8 cellular contexts compared by ENCODE assay signal in the genomic region with DNA sequence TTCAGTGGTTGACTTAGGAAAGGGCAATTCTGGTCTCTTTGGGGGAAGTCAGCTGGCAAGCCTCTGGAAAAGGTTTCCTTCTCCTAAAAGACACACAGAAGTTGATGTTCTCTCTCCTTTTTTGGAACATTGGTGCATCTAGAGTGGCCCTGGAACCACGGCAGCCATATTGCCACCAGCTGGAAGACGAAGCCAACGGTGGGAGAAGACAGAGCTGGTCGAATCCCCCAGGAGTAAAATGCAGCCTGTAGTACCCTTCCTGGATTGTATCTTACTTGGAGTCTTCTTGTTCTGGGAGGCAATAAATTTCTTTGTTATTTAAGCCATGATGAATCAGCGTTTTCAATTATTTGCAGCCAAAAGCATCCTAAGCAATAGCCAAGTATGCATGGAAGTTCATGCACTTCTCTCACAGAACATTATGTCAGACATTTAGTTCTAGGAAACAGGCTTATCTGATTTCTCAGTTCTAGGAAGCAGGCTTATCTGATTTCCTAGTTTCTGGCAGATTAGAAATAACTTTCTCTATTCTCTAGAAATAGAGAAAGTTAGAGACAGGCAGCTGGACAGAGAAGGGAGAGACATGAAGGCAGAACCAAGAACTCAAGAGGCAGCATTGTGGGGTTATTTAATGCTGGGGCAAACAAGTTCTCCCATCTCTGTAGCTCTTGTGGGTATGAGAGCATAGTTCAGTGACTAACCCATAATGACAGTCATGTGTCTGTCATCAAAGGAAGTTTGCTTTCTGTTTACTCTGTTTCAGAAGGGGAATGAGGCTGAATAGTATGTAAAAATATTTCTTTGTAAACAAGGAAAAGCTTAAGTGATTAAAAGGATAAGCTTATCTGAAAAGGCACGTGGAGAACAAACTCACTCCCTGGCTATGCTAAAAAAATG. TPM values are rescaled to one million over a fixed set of nuclear protein-coding genes. Genes with fewer than 3 reads are reported as not detected.
DNase-seq lines count a peak whose midpoint lies in the region; ATAC-seq and TF ChIP-seq lines count a peak whose summit lies in the region.

No MANE protein-coding gene starts in this region.

- no peaks in the 10 kb centered on the region for H3K27me3 ChIP-seq in effector memory CD4-positive, alpha-beta T cell (replicated peaks; ENCODE audit: control insufficient read depth, insufficient read depth, low read length, poor library complexity, severe bottlenecking)
- no peaks in the 10 kb centered on the region for H3K27me3 ChIP-seq in gastrocnemius medialis

- H3K4me3 Mint-ChIP-seq in activated CD8-positive, alpha-beta memory T cell treated with anti-CD3 and anti-CD28 coated beads, Interleukin-2, amount 10 ng/mL, durations not matched to agents 7 days and 5 days, result peak overlapping the region; percentile 11
- H3K4me3 Mint-ChIP-seq in stimulated activated naive CD8-positive, alpha-beta T cell treated with anti-CD3 and anti-CD28 coated beads, Interleukin-15, amount 100 ng/mL, for 72 hours, result peak overlapping the region; percentile 75 to 76

- H3K9me3 ChIP-seq in effector memory CD4-positive, alpha-beta T cell (ENCODE audit: control insufficient read depth, low read length), result no peaks in the 10 kb centered on the region
- no peaks in the 10 kb centered on the region for H3K9me3 ChIP-seq in gastrocnemius medialis

- no peaks in the 10 kb centered on the region for H3K9me3 Mint-ChIP-seq in activated CD8-positive, alpha-beta memory T cell treated with anti-CD3 and anti-CD28 coated beads, Interleukin-2, amount 10 ng/mL, durations not matched to agents 7 days and 5 days (ENCODE audit: low read depth)
- H3K9me3 Mint-ChIP-seq in stimulated activated naive CD8-positive, alpha-beta T cell treated with anti-CD3 and anti-CD28 coated beads, Interleukin-15, amount 100 ng/mL, for 72 hours, result no peaks in the 10 kb centered on the region

- H3K27ac Mint-ChIP-seq in activated CD8-positive, alpha-beta memory T cell treated with anti-CD3 and anti-CD28 coated beads, Interleukin-2, amount 10 ng/mL, durations not matched to agents 7 days and 5 days, result peak overlapping the region; percentile 80
- H3K27ac Mint-ChIP-seq in stimulated activated naive CD8-positive, alpha-beta T cell treated with anti-CD3 and anti-CD28 coated beads, Interleukin-15, amount 100 ng/mL, for 72 hours, result peak overlapping the region; percentile 86 to 98

- in situ Hi-C loops in gastrocnemius medialis (cut with MboI; ENCODE audit: low sequenced_read_pairs in 4 of 4), result no loop called here

- CTCF ChIA-PET in activated CD8-positive, alpha-beta memory T cell treated with anti-CD3 and anti-CD28 coated beads, Interleukin-2, amount 10 ng/mL, durations not matched to agents 7 days and 5 days (lab: Charles Lee), result interaction anchor here (0.7 to 2.0 kb wide), 10 partner anchors 12 to 420 kb away, joined by 3 to 12 read pairs (median 3); no protein-coding TSS in a partner anchor

- peaks cover 2% of the 10 kb centered on the region for H3K36me3 Mint-ChIP-seq in activated CD8-positive, alpha-beta memory T cell treated with anti-CD3 and anti-CD28 coated beads, Interleukin-2, amount 10 ng/mL, durations not matched to agents 7 days and 5 days

- no peak for DNase-seq in activated CD8-positive, alpha-beta memory T cell treated with anti-CD3 and anti-CD28 coated beads, Interleukin-2, amount 10 ng/mL, durations not matched to agents 7 days and 5 days
- DNase-seq in activated CD8-positive, alpha-beta memory T cell treated with anti-CD3 and anti-CD28 coated beads, Interleukin-2, amount 50 U/mL, for 4 hours, result no peak
- DNase-seq in NCI-H748 (lab: John Stamatoyannopoulos, UW; ENCODE audit: unreplicated experiment), result peak; percentile 26
- no peak for DNase-seq in effector memory CD4-positive, alpha-beta T cell
- peak; percentile 15 to 34 for DNase-seq in stimulated activated naive CD8-positive, alpha-beta T cell treated with anti-CD3 and anti-CD28 coated beads, Interleukin-15, amount 100 ng/mL, for 72 hours
- no peak for DNase-seq in gastrocnemius medialis
- no peak for DNase-seq in dedifferentiated amniotic fluid mesenchymal stem cell (ENCODE audit: extremely low spot score)

- no peak for TF ChIP-seq CTCF in gastrocnemius medialis (IDR thresholded peaks at IDR 0.05 in 4 of 5, conservative IDR thresholded peaks at IDR 0.05 in 1 of 5)

- no peak for TF ChIP-seq POLR2A in gastrocnemius medialis (IDR thresholded peaks at IDR 0.05)

- H3K4me1 ChIP-seq in effector memory CD4-positive, alpha-beta T cell (ENCODE audit: control insufficient read depth, insufficient read depth, low read length, poor library complexity, severe bottlenecking), result peaks cover 34% of the 10 kb centered on the region
- H3K4me1 ChIP-seq in gastrocnemius medialis, result peaks cover 0 to 7% of the 10 kb centered on the region in 2 donors

- H3K4me3 ChIP-seq in effector memory CD4-positive, alpha-beta T cell (ENCODE audit: insufficient read depth, low read depth, low read length, poor library complexity, severe bottlenecking), result peak overlapping the region; percentile 0
- no peak overlapping the region for H3K4me3 ChIP-seq in gastrocnemius medialis

- H3K4me1 Mint-ChIP-seq in activated CD8-positive, alpha-beta memory T cell treated with anti-CD3 and anti-CD28 coated beads, Interleukin-2, amount 10 ng/mL, durations not matched to agents 7 days and 5 days, result peaks cover 51% of the 10 kb centered on the region
- H3K4me1 Mint-ChIP-seq in stimulated activated naive CD8-positive, alpha-beta T cell treated with anti-CD3 and anti-CD28 coated beads, Interleukin-15, amount 100 ng/mL, for 72 hours, result peaks cover 58% of the 10 kb centered on the region

- H3K27ac ChIP-seq in effector memory CD4-positive, alpha-beta T cell (ENCODE audit: insufficient read depth, low read length, poor library complexity, severe bottlenecking), result peak overlapping the region; percentile 52
- peak overlapping the region in 1 of 4 donors; percentile 15 for H3K27ac ChIP-seq in gastrocnemius medialis

- intact Hi-C loops in gastrocnemius medialis (cut with DNase I; ENCODE audit: low total_unique reads), result no loop called here

- ATAC-seq in activated CD8-positive, alpha-beta memory T cell treated with anti-CD3 and anti-CD28 coated beads, Interleukin-2, amount 10 ng/mL, durations not matched to agents 7 days and 5 days, result peak; percentile 89
- ATAC-seq in HG02678 (IDR thresholded peaks at IDR 0.05; ENCODE audit: unreplicated experiment) (peak; percentile 68), gastrocnemius medialis (no peak)
- peak; percentile 94 for ATAC-seq in stimulated activated naive CD8-positive, alpha-beta T cell treated with anti-CD3 and anti-CD28 coated beads, Interleukin-15, amount 100 ng/mL, for 72 hours

- H3K36me3 ChIP-seq in effector memory CD4-positive, alpha-beta T cell (ENCODE audit: control insufficient read depth, insufficient read depth, low read length), result no peaks in the 10 kb centered on the region
- no peaks in the 10 kb centered on the region for H3K36me3 ChIP-seq in gastrocnemius medialis

- peaks cover 40% of the 10 kb centered on the region for H3K27me3 Mint-ChIP-seq in activated CD8-positive, alpha-beta memory T cell treated with anti-CD3 and anti-CD28 coated beads, Interleukin-2, amount 10 ng/mL, durations not matched to agents 7 days and 5 days
- H3K27me3 Mint-ChIP-seq in stimulated activated naive CD8-positive, alpha-beta T cell treated with anti-CD3 and anti-CD28 coated beads, Interleukin-15, amount 100 ng/mL, for 72 hours, result no peaks in the 10 kb centered on the region

RNA-seq across cellular contexts. Expression of gene NABP1, which starts 40.5 kb away (rescaled TPM):
- total RNA-seq in activated CD8-positive, alpha-beta memory T cell treated with anti-CD3 and anti-CD28 coated beads, Interleukin-2, amount 10 ng/mL, durations not matched to agents 7 days and 5 days, result 10 to 100 TPM; 49.2 to 52.3 TPM
- 1 to 10 TPM in 3 of 4 donors, under 1 TPM in 1; 0.63 to 5.5 (median 4.0) TPM for total RNA-seq in gastrocnemius medialis

Comparison
In these comparisons a context has a peak if more than half of its experiments do, and no peak if none do; other contexts are left out.
1. ATAC-seq: peak in activated CD8-positive, alpha-beta memory T cell treated with anti-CD3 and anti-CD28 coated beads, Interleukin-2, amount 10 ng/mL, durations not matched to agents 7 days and 5 days (single experiment), HG02678 (single experiment) and stimulated activated naive CD8-positive, alpha-beta T cell treated with anti-CD3 and anti-CD28 coated beads, Interleukin-15, amount 100 ng/mL, for 72 hours (single experiment); none in gastrocnemius medialis (0 of 2).
2. DNase-seq: peak in NCI-H748 (single experiment) and stimulated activated naive CD8-positive, alpha-beta T cell treated with anti-CD3 and anti-CD28 coated beads, Interleukin-15, amount 100 ng/mL, for 72 hours (2 of 2); none in activated CD8-positive, alpha-beta memory T cell treated with anti-CD3 and anti-CD28 coated beads, Interleukin-2, amount 10 ng/mL, durations not matched to agents 7 days and 5 days (single experiment), activated CD8-positive, alpha-beta memory T cell treated with anti-CD3 and anti-CD28 coated beads, Interleukin-2, amount 50 U/mL, for 4 hours (single experiment), effector memory CD4-positive, alpha-beta T cell (0 of 3), gastrocnemius medialis (0 of 2) and dedifferentiated amniotic fluid mesenchymal stem cell (single experiment).
3. RNA of gene NABP1, which starts 40.5 kb away (total RNA-seq): 49.2 to 52.3 TPM in activated CD8-positive, alpha-beta memory T cell treated with anti-CD3 and anti-CD28 coated beads, Interleukin-2, amount 10 ng/mL, durations not matched to agents 7 days and 5 days; 0.63 to 5.5 TPM in gastrocnemius medialis; every median in the first group is over 4 times any median in the second.